19 cellular contexts compared by ENCODE assay signal in genomic region chr1:164781980-164782379, GRCh38.
DNase-seq lines count a peak whose midpoint lies in the region; ATAC-seq and TF ChIP-seq lines count a peak whose summit lies in the region.
"Had no signal": no experiment of that assay in that cellular context is flagged by ENCODE, and none has a peak within 500 bp of the region (broad histone marks: within the 10 kb centered on the region; RNA-seq: fewer than 3 reads in every experiment).

No MANE protein-coding gene starts in this region.

- DNase-seq in left ventricle myocardium inferior (no peak), left ventricle myocardium superior (no peak), body of pancreas (peak in 3 of 4 donors; percentile 35 to 63 (median 56)), trophoblast cell (no peak), uterus (no peak), DMS153 (lab: John Stamatoyannopoulos, UW) (no peak), SKM-1 (lab: John Stamatoyannopoulos, UW; ENCODE audit: unreplicated experiment) (no peak)
- no peak for DNase-seq in activated T-helper 1 cell treated with anti-CD3 and anti-CD28 coated beads, Interleukin-12 subunit alpha, Interleukin-12 subunit beta, Interleukin-2, Interleukin-4 antibody, amounts not matched to agents 30 ng/mL and 10 ng/mL and 1 ng/mL, durations not matched to agents 14 hours and 24 hours and 36 hours (ENCODE audit: low spot score)
- DNase-seq: activated CD4-positive, alpha-beta memory T cell treated with anti-CD3 and anti-CD28 coated beads, Interleukin-2, amount 10 ng/mL, durations not matched to agents 7 days and 5 days; GDM1; H7; hypothalamus; NCI-H1436; NCI-H524 treated with DMSO at 0.1 percent for 48 hours; retina; stimulated activated CD4-positive, alpha-beta T cell treated with anti-CD3 and anti-CD28 coated beads, Interleukin-12 subunit alpha, Interleukin-12 subunit beta, amount 100 ng/mL, for 4 hours had no signal

- H3K14ac ChIP-seq in trophoblast cell (ENCODE audit: low read length) = peak overlapping the region; percentile 6

- H3K36me3 ChIP-seq in left ventricle myocardium inferior (no peaks in the 10 kb centered on the region), body of pancreas (replicated peaks in 1 of 2; ENCODE audit: insufficient read depth in 1 of 2, low read depth in 2 of 2) (no peaks in the 10 kb centered on the region), trophoblast cell (ENCODE audit: control insufficient read depth in 1 of 2, insufficient read depth in 2 of 2, low read length in 2 of 2) (no peaks in the 10 kb centered on the region), uterus (no peaks in the 10 kb centered on the region)
- H3K36me3 ChIP-seq: cardiac muscle cell had no signal

- peak overlapping the region; percentile 16 for H3K4ac ChIP-seq in trophoblast cell (ENCODE audit: low read depth, low read length)

- peak overlapping the region; percentile 25 for H2BK120ac ChIP-seq in trophoblast cell (ENCODE audit: insufficient read depth, low read length, poor library complexity)

- H3K27ac ChIP-seq in left ventricle myocardium inferior (replicated peaks) (peak overlapping the region; percentile 81), body of pancreas (peak overlapping the region; percentile 59 to 79 (median 66)), trophoblast cell (ENCODE audit: low read depth, low read length) (no peak overlapping the region), uterus (peak overlapping the region; percentile 92 to 94)
- H3K27ac ChIP-seq: C4-2B had no signal

- no peaks in the 10 kb centered on the region for H3K9me3 Mint-ChIP-seq in activated T-helper 1 cell treated with anti-CD3 and anti-CD28 coated beads, Interleukin-12 subunit alpha, Interleukin-12 subunit beta, Interleukin-2, Interleukin-4 antibody, amounts not matched to agents 30 ng/mL and 10 ng/mL and 1 ng/mL, durations not matched to agents 14 hours and 24 hours and 36 hours

- WGBS in body of pancreas, 2 donors = 12 to 35% methylated on average over 1 of the region's 1 CpG
- WGBS in trophoblast cell (ENCODE audit: extremely low coverage, insufficient coverage, insufficient read length) = no CpG with 5 or more reads among the region's 1 CpG

- peak overlapping the region; percentile 81 for H4K91ac ChIP-seq in trophoblast cell (ENCODE audit: low read depth, low read length)

- no peaks in the 10 kb centered on the region for H3K36me3 Mint-ChIP-seq in activated T-helper 1 cell treated with anti-CD3 and anti-CD28 coated beads, Interleukin-12 subunit alpha, Interleukin-12 subunit beta, Interleukin-2, Interleukin-4 antibody, amounts not matched to agents 30 ng/mL and 10 ng/mL and 1 ng/mL, durations not matched to agents 14 hours and 24 hours and 36 hours (ENCODE audit: low read depth)

- H3K27me3 ChIP-seq in left ventricle myocardium inferior (ENCODE audit: low read depth) = no peaks in the 10 kb centered on the region
- no peaks in the 10 kb centered on the region for H3K27me3 ChIP-seq in body of pancreas
- H3K27me3 ChIP-seq in trophoblast cell (ENCODE audit: insufficient read depth, low read length) = no peaks in the 10 kb centered on the region
- no peaks in the 10 kb centered on the region for H3K27me3 ChIP-seq in uterus
- H3K27me3 ChIP-seq: cardiac muscle cell had no signal

- peak overlapping the region; percentile 64 for H2AK5ac ChIP-seq in trophoblast cell (ENCODE audit: low read length)

- no peak overlapping the region for H3K4me2 ChIP-seq in trophoblast cell (ENCODE audit: low read length)

- peak overlapping the region; percentile 2 for H3K18ac ChIP-seq in trophoblast cell (ENCODE audit: low read length)

- no peak overlapping the region for H3K4me3 Mint-ChIP-seq in activated T-helper 1 cell treated with anti-CD3 and anti-CD28 coated beads, Interleukin-12 subunit alpha, Interleukin-12 subunit beta, Interleukin-2, Interleukin-4 antibody, amounts not matched to agents 30 ng/mL and 10 ng/mL and 1 ng/mL, durations not matched to agents 14 hours and 24 hours and 36 hours
- H3K4me3 Mint-ChIP-seq: activated CD4-positive, alpha-beta memory T cell treated with anti-CD3 and anti-CD28 coated beads, Interleukin-2, amount 10 ng/mL, durations not matched to agents 7 days and 5 days had no signal

- TF ChIP-seq CTCF in left ventricle myocardium inferior (IDR thresholded peaks at IDR 0.05; ENCODE audit: borderline replicate concordance) (no peak), body of pancreas (IDR thresholded peaks at IDR 0.05) (no peak), uterus (IDR thresholded peaks at IDR 0.05) (no peak)

- peaks cover 9% of the 10 kb centered on the region for H3K79me2 ChIP-seq in trophoblast cell (ENCODE audit: control insufficient read depth, insufficient read depth, low read length, poor library complexity)

- no peaks in the 10 kb centered on the region for H3K4me1 Mint-ChIP-seq in activated T-helper 1 cell treated with anti-CD3 and anti-CD28 coated beads, Interleukin-12 subunit alpha, Interleukin-12 subunit beta, Interleukin-2, Interleukin-4 antibody, amounts not matched to agents 30 ng/mL and 10 ng/mL and 1 ng/mL, durations not matched to agents 14 hours and 24 hours and 36 hours (ENCODE audit: low read depth)
- H3K4me1 Mint-ChIP-seq: activated CD4-positive, alpha-beta memory T cell treated with anti-CD3 and anti-CD28 coated beads, Interleukin-2, amount 10 ng/mL, durations not matched to agents 7 days and 5 days had no signal

- H3K4me1 ChIP-seq in left ventricle myocardium inferior = peaks cover 90% of the 10 kb centered on the region
- peaks cover 99% of the 10 kb centered on the region for H3K4me1 ChIP-seq in body of pancreas
- peaks cover 36 to 47% of the 10 kb centered on the region in 2 experiments for H3K4me1 ChIP-seq in trophoblast cell (ENCODE audit: control insufficient read depth in 1 of 2, insufficient read depth in 2 of 2, low read length in 2 of 2)
- peaks cover 27 to 38% of the 10 kb centered on the region in 2 donors for H3K4me1 ChIP-seq in uterus

- H3K23ac ChIP-seq in trophoblast cell (ENCODE audit: low read length) = no peak overlapping the region

- peak overlapping the region; percentile 97 for H2BK12ac ChIP-seq in trophoblast cell (ENCODE audit: low read length)

- no peak overlapping the region for H3K9ac ChIP-seq in trophoblast cell (ENCODE audit: low read length)

- no peak overlapping the region for H3K27ac Mint-ChIP-seq in activated T-helper 1 cell treated with anti-CD3 and anti-CD28 coated beads, Interleukin-12 subunit alpha, Interleukin-12 subunit beta, Interleukin-2, Interleukin-4 antibody, amounts not matched to agents 30 ng/mL and 10 ng/mL and 1 ng/mL, durations not matched to agents 14 hours and 24 hours and 36 hours
- H3K27ac Mint-ChIP-seq: activated CD4-positive, alpha-beta memory T cell treated with anti-CD3 and anti-CD28 coated beads, Interleukin-2, amount 10 ng/mL, durations not matched to agents 7 days and 5 days had no signal

- H4K8ac ChIP-seq in trophoblast cell (ENCODE audit: low read depth, low read length) = peak overlapping the region; percentile 30

- no peak overlapping the region for H4K12ac ChIP-seq in trophoblast cell (ENCODE audit: low read depth, low read length)

- peak overlapping the region; percentile 46 for H2BK5ac ChIP-seq in trophoblast cell (ENCODE audit: low read depth, low read length, poor library complexity)

- intact Hi-C loops in left ventricle myocardium inferior (cut with micrococcal nuclease) = loop anchor here (10.0 kb wide), 1 partner anchor 217 kb away; no protein-coding TSS in a partner anchor
- intact Hi-C loops in left ventricle myocardium superior (cut with micrococcal nuclease) = loop anchor here (10.0 kb wide), 3 partner anchors 77 to 217 kb away; no protein-coding TSS in a partner anchor
- intact Hi-C loops in body of pancreas (cut with DNase I) = no loop called here
- intact Hi-C loops in uterus (cut with DNase I; ENCODE audit: low total_unique reads) = loop anchor here (10.0 kb wide), 3 partner anchors 87 to 197 kb away; no protein-coding TSS in a partner anchor
- intact Hi-C loops in activated T-helper 1 cell treated with anti-CD3 and anti-CD28 coated beads, Interleukin-12 subunit alpha, Interleukin-12 subunit beta, Interleukin-2, Interleukin-4 antibody, amounts not matched to agents 30 ng/mL and 10 ng/mL and 1 ng/mL, durations not matched to agents 14 hours and 24 hours and 36 hours (cut with micrococcal nuclease) = no loop called here

- H3K27me3 Mint-ChIP-seq in activated T-helper 1 cell treated with anti-CD3 and anti-CD28 coated beads, Interleukin-12 subunit alpha, Interleukin-12 subunit beta, Interleukin-2, Interleukin-4 antibody, amounts not matched to agents 30 ng/mL and 10 ng/mL and 1 ng/mL, durations not matched to agents 14 hours and 24 hours and 36 hours (ENCODE audit: insufficient read depth) = peaks cover 1% of the 10 kb centered on the region
- H3K27me3 Mint-ChIP-seq: activated CD4-positive, alpha-beta memory T cell treated with anti-CD3 and anti-CD28 coated beads, Interleukin-2, amount 10 ng/mL, durations not matched to agents 7 days and 5 days had no signal

- TF ChIP-seq POLR2A in body of pancreas (IDR thresholded peaks at IDR 0.05) (no peak), uterus (IDR thresholded peaks at IDR 0.05) (no peak)

- H3K79me1 ChIP-seq in trophoblast cell (ENCODE audit: low read length) = peaks cover 54% of the 10 kb centered on the region

- ATAC-seq in left ventricle myocardium superior (no peak), body of pancreas (peak; percentile 12)
- ATAC-seq: K562 had no signal

- H2AFZ ChIP-seq in trophoblast cell (ENCODE audit: insufficient read depth, low read length, poor library complexity) = no peak overlapping the region

- H3K4me3 ChIP-seq in left ventricle myocardium inferior = no peak overlapping the region
- no peak overlapping the region for H3K4me3 ChIP-seq in body of pancreas
- H3K4me3 ChIP-seq in trophoblast cell (ENCODE audit: low read depth, low read length) = no peak overlapping the region
- no peak overlapping the region for H3K4me3 ChIP-seq in uterus
- H3K4me3 ChIP-seq: cardiac muscle cell, K562 had no signal

- H3K9me3 ChIP-seq in left ventricle myocardium inferior (replicated peaks) (no peaks in the 10 kb centered on the region), body of pancreas (no peaks in the 10 kb centered on the region), trophoblast cell (ENCODE audit: insufficient read depth, low read depth, low read length) (no peaks in the 10 kb centered on the region), uterus (no peaks in the 10 kb centered on the region)

Comparison
In these comparisons a context has a peak if more than half of its experiments do, and no peak if none do; other contexts are left out.
1. DNase-seq: peak in body of pancreas (3 of 4); none in left ventricle myocardium inferior (single experiment), left ventricle myocardium superior (single experiment), trophoblast cell (0 of 2), uterus (0 of 2), activated T-helper 1 cell treated with anti-CD3 and anti-CD28 coated beads, Interleukin-12 subunit alpha, Interleukin-12 subunit beta, Interleukin-2, Interleukin-4 antibody, amounts not matched to agents 30 ng/mL and 10 ng/mL and 1 ng/mL, durations not matched to agents 14 hours and 24 hours and 36 hours (single experiment), DMS153 (single experiment) and SKM-1 (single experiment).
2. intact Hi-C loops: an anchor here in left ventricle myocardium inferior (10.0 kb wide), left ventricle myocardium superior (10.0 kb wide) and uterus (10.0 kb wide); none called in body of pancreas and activated T-helper 1 cell treated with anti-CD3 and anti-CD28 coated beads, Interleukin-12 subunit alpha, Interleukin-12 subunit beta, Interleukin-2, Interleukin-4 antibody, amounts not matched to agents 30 ng/mL and 10 ng/mL and 1 ng/mL, durations not matched to agents 14 hours and 24 hours and 36 hours.